ENCODE assay signal across 8 cellular contexts in the genomic region with DNA sequence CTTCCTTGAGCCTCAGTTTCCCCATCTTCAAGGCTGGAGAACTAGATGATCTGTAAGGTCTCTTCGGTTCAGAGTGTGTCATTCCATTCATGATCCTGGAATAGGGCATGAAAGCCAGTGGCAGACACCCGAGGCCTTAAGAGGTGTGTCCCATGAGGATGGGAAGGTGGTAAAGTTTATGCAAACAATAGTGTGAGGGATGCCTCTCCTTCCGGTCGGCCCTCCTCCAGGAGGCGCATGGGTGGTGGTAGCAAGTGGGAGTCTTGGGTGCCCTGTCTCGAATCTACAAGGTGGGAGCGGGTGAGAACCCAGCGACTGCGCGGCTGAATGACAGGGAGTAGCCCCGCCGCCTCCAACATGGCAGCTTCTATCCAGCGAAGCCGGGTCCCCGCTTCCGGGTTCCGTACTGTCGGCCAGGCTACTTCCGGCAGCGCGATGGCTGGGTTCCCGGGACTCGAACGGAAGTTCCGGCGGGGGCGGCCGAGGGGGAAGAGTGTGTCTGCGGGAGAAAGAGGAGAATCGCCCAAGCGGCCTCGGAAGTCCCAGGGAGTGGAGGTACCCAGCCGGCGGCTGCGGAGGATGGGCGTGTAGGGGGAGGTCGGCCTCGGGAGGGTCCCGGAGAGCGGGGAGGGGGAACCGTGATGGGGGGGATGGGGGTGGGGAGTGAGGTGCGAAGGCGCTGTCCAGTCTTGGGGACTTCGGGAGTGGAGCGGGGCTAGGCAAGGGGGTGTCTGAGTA. TPM values are rescaled to one million over a fixed set of nuclear protein-coding genes. Genes with fewer than 3 reads are reported as not detected.
DNase-seq lines count a peak whose midpoint lies in the region; ATAC-seq and TF ChIP-seq lines count a peak whose summit lies in the region.

A gene (plus strand): TSS at position 450 of the 738 bp plus-strand sequence. CDS start 1,538 bp downstream, outside the sequence.

- peaks cover 9% of the 10 kb centered on the region for H3K4me1 ChIP-seq in Caco-2
- peaks cover 7 to 15% of the 10 kb centered on the region in 2 donors for H3K4me1 ChIP-seq in esophagus (ENCODE audit: control insufficient read depth in 2 of 2, insufficient read depth in 2 of 2, low read length in 1 of 2)
- peaks cover 30% of the 10 kb centered on the region for H3K4me1 ChIP-seq in muscle layer of colon (ENCODE audit: insufficient read depth, low read length)

- POLR2A ChIA-PET in Caco-2 (lab: Charles Lee) = interaction anchor here (0.7 to 3.2 kb wide), 3 partner anchors 10 to 168 kb away, joined by 3 to 19 read pairs (median 15); a partner anchor contains a TSS

- H3K9me3 Mint-ChIP-seq in Caco-2 (ENCODE audit: unreplicated experiment) = no peaks in the 10 kb centered on the region
- H3K9me3 Mint-ChIP-seq in activated T-cell treated with anti-CD3 and anti-CD28 coated beads, Interleukin-2, amount 50 U/mL, for 4 hours = no peaks in the 10 kb centered on the region

- H3K9me3 ChIP-seq in Caco-2 (no peaks in the 10 kb centered on the region), esophagus (ENCODE audit: control insufficient read depth in 2 of 2, insufficient read depth in 1 of 2, low read depth in 1 of 2, low read length in 1 of 2) (no peaks in the 10 kb centered on the region), muscle layer of colon (ENCODE audit: low read length) (no peaks in the 10 kb centered on the region)

- peak; percentile 69 for ATAC-seq in GM21367 (IDR thresholded peaks at IDR 0.05; ENCODE audit: unreplicated experiment)
- peak; percentile 96 for ATAC-seq in activated T-cell treated with anti-CD3 and anti-CD28 coated beads, Interleukin-2, amount 50 U/mL, for 4 hours

- no peaks in the 10 kb centered on the region; the same call in 1 of the 2 replicates for H3K36me3 ChIP-seq in Caco-2 (ENCODE audit: control insufficient read depth, insufficient read depth, low read length)
- H3K36me3 ChIP-seq in esophagus (ENCODE audit: control insufficient read depth in 2 of 2, insufficient read depth in 2 of 2, low read length in 1 of 2) = peaks cover 3 to 21% of the 10 kb centered on the region in 2 donors
- H3K36me3 ChIP-seq in muscle layer of colon (ENCODE audit: insufficient read depth, low read length) = peaks cover 33% of the 10 kb centered on the region

- H3K36me3 Mint-ChIP-seq in Caco-2 (ENCODE audit: insufficient read depth, unreplicated experiment) = peaks cover 78% of the 10 kb centered on the region
- peaks cover 20% of the 10 kb centered on the region for H3K36me3 Mint-ChIP-seq in activated T-cell treated with anti-CD3 and anti-CD28 coated beads, Interleukin-2, amount 50 U/mL, for 4 hours (ENCODE audit: insufficient read depth)

- intact Hi-C loops in Caco-2 (cut with micrococcal nuclease; ENCODE audit: unreplicated experiment) = loop anchor here (1.0 kb wide), 2 partner anchors 9 to 13 kb away; a partner anchor contains a TSS

- peak within 1 kb of the TSS; percentile 93 for H3K4me3 Mint-ChIP-seq in Caco-2 (ENCODE audit: unreplicated experiment)
- H3K4me3 Mint-ChIP-seq in activated T-cell treated with anti-CD3 and anti-CD28 coated beads, Interleukin-2, amount 50 U/mL, for 4 hours = peak within 1 kb of the TSS; percentile 96

- no peaks in the 10 kb centered on the region for H3K4me1 Mint-ChIP-seq in Caco-2 (ENCODE audit: low read depth, unreplicated experiment)
- H3K4me1 Mint-ChIP-seq in activated T-cell treated with anti-CD3 and anti-CD28 coated beads, Interleukin-2, amount 50 U/mL, for 4 hours (ENCODE audit: low read depth) = peaks cover 22% of the 10 kb centered on the region

- peak within 1 kb of the TSS; percentile 91 for H3K27ac Mint-ChIP-seq in Caco-2 (ENCODE audit: unreplicated experiment)

- H3K9ac ChIP-seq in muscle layer of colon (ENCODE audit: low read length) = peak within 1 kb of the TSS; percentile 86

- peak; percentile 88 for DNase-seq in Caco-2
- peak; percentile 92 for DNase-seq in HuH-7.5 (ENCODE audit: low spot score)
- DNase-seq in activated T-cell treated with anti-CD3 and anti-CD28 coated beads, Interleukin-2, amount 50 U/mL, for 4 hours = peak; percentile 76
- DNase-seq in stimulated activated CD8-positive, alpha-beta memory T cell treated with anti-CD3 and anti-CD28 coated beads, Interleukin-7, amount 100 ng/mL, for 1 hour (ENCODE audit: low read depth in 2 of 2) = peak; percentile 66 to 72

- no peaks in the 10 kb centered on the region for H3K27me3 ChIP-seq in Caco-2 (replicated peaks; ENCODE audit: control insufficient read depth, insufficient read depth, low read length)
- H3K27me3 ChIP-seq in esophagus (ENCODE audit: control insufficient read depth in 1 of 2, insufficient read depth in 2 of 2, low read length in 2 of 2) = no peaks in the 10 kb centered on the region
- no peaks in the 10 kb centered on the region for H3K27me3 ChIP-seq in muscle layer of colon (ENCODE audit: control insufficient read depth in 1 of 2, insufficient read depth in 2 of 2, low read length in 2 of 2)

- peak within 1 kb of the TSS; percentile 84 for H3K4me3 ChIP-seq in Caco-2 (ENCODE audit: low read depth, low read length)
- H3K4me3 ChIP-seq in esophagus (ENCODE audit: low read depth in 1 of 2, low read length in 2 of 2) = peak within 1 kb of the TSS; percentile 53 to 88
- peak within 1 kb of the TSS; percentile 69 to 70 for H3K4me3 ChIP-seq in muscle layer of colon (ENCODE audit: low read depth in 1 of 2, low read length in 2 of 2)

- no peak for TF ChIP-seq CTCF in Caco-2 (IDR thresholded peaks at IDR 0.05; ENCODE audit: insufficient read depth in 1 of 2, low read depth in 1 of 2, low read length in 1 of 2, severe bottlenecking in 1 of 2, unreplicated experiment in 1 of 2)

- 1 to 2% methylated on average over 45 of the region's 45 CpGs for WGBS in esophagus, 2 donors

- H3K27me3 Mint-ChIP-seq in Caco-2 (ENCODE audit: insufficient read depth, unreplicated experiment) = no peaks in the 10 kb centered on the region
- no peaks in the 10 kb centered on the region for H3K27me3 Mint-ChIP-seq in activated T-cell treated with anti-CD3 and anti-CD28 coated beads, Interleukin-2, amount 50 U/mL, for 4 hours (ENCODE audit: low read depth)

- peak within 1 kb of the TSS; percentile 80 to 92 for H3K27ac ChIP-seq in esophagus (ENCODE audit: low read depth in 2 of 2, low read length in 1 of 2)
- peak within 1 kb of the TSS; percentile 83 for H3K27ac ChIP-seq in muscle layer of colon (ENCODE audit: low read depth, low read length)

- BruUV-seq in Caco-2 (replicated peaks; lab: Mats Ljungman, UMichigan) = no TSS peak

- CTCF ChIA-PET in Caco-2 (lab: Charles Lee) = interaction anchor here (0.6 to 2.1 kb wide), 4 partner anchors 9 to 79 kb away, joined by 4 to 21 read pairs (median 7); a partner anchor contains a TSS

TF ChIP-seq in PFSK-1, 5 proteins besides CTCF, POLR2A, EP300 and RAD21:
- TF ChIP-seq TAF1 (IDR thresholded peaks at IDR 0.05; ENCODE audit: borderline replicate concordance, insufficient read depth, low read length) = no peak
- no peak for TF ChIP-seq FOXP2 (optimal IDR thresholded peaks at IDR 0.05; ENCODE audit: borderline replicate concordance, extremely low read depth, extremely low read length, insufficient read depth)
- TF ChIP-seq, protein P1, sequence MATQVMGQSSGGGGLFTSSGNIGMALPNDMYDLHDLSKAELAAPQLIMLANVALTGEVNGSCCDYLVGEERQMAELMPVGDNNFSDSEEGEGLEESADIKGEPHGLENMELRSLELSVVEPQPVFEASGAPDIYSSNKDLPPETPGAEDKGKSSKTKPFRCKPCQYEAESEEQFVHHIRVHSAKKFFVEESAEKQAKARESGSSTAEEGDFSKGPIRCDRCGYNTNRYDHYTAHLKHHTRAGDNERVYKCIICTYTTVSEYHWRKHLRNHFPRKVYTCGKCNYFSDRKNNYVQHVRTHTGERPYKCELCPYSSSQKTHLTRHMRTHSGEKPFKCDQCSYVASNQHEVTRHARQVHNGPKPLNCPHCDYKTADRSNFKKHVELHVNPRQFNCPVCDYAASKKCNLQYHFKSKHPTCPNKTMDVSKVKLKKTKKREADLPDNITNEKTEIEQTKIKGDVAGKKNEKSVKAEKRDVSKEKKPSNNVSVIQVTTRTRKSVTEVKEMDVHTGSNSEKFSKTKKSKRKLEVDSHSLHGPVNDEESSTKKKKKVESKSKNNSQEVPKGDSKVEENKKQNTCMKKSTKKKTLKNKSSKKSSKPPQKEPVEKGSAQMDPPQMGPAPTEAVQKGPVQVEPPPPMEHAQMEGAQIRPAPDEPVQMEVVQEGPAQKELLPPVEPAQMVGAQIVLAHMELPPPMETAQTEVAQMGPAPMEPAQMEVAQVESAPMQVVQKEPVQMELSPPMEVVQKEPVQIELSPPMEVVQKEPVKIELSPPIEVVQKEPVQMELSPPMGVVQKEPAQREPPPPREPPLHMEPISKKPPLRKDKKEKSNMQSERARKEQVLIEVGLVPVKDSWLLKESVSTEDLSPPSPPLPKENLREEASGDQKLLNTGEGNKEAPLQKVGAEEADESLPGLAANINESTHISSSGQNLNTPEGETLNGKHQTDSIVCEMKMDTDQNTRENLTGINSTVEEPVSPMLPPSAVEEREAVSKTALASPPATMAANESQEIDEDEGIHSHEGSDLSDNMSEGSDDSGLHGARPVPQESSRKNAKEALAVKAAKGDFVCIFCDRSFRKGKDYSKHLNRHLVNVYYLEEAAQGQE (IDR thresholded peaks at IDR 0.05; ENCODE audit: insufficient read depth in 1 of 2, low read depth in 2 of 2, low read length in 2 of 2) = peak in 1 of 2 experiments; percentile 25; a peak in 1 of 4 replicates
- TF ChIP-seq POLR2AphosphoS5 (IDR thresholded peaks at IDR 0.05; ENCODE audit: low read depth, low read length) = peak; percentile 65
- TF ChIP-seq SIN3A (IDR thresholded peaks at IDR 0.05; ENCODE audit: borderline replicate concordance, insufficient read depth, low read length) = 0 out of 2 replicates have a peak, but pooled peaks have one; percentile 29

RNA-seq across cellular contexts. Expression of the gene that starts here (rescaled TPM):
- total RNA-seq in Caco-2 (2022) = 52.5 and 63.1 TPM in 2 replicates
- 60.0 TPM for polyA plus RNA-seq in PFSK-1 (2012; ENCODE audit: insufficient read length, low read depth)
- total RNA-seq in activated T-cell treated with anti-CD3 and anti-CD28 coated beads, Interleukin-2, amount 50 U/mL, for 4 hours = 100 to 1,000 TPM; 132 to 146 (median 134) TPM
- polyA plus RNA-seq in esophagus = 10 to 100 TPM; 44.4 to 63.7 TPM

Comparison
In these comparisons a context has a peak if more than half of its experiments do, and no peak if none do; other contexts are left out.
1. Peak in every context shown above with its lines: DNase-seq, ATAC-seq, H3K4me3 ChIP-seq and H3K27ac ChIP-seq.